In the genomic region with DNA sequence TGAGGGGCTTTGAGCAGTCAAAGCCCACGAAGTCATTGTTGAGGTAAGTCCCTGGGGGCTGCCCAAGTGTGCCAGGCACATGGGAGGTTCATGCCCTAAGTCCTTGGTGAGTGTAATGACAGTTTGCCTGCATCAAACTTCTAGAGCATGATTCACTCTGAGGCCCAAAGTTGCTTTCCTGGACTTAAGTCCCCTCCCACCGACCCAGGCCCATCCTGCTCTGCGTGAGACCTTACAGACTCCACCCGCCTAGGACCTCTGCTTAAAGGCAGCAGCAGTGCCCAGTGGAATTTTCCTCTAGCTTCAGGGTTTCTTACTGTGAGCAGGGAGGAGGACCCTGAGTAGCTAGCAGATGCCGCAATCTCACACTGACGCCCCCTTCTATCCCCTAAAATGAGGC, we compare ENCODE assay signal across 2 cellular contexts.
TF ChIP-seq lines count a peak whose summit lies in the region.

No MANE protein-coding gene starts in this region.

TF ChIP-seq in H1, 55 proteins besides CTCF, POLR2A, EP300 and RAD21:
- TF ChIP-seq ZNF274 (IDR thresholded peaks at IDR 0.05; ENCODE audit: borderline replicate concordance, extremely low read depth, low read length) (no peak), HDAC6 (IDR thresholded peaks at IDR 0.05; ENCODE audit: low read depth, low read length) (no peak), SP1 (IDR thresholded peaks at IDR 0.05; ENCODE audit: low read depth, low read length) (no peak), TEAD4 (IDR thresholded peaks at IDR 0.05; ENCODE audit: low read depth, low read length) (no peak), KDM1A (IDR thresholded peaks at IDR 0.05; ENCODE audit: borderline replicate concordance, low read length) (no peak), SUZ12 (IDR thresholded peaks at IDR 0.05; ENCODE audit: low read length) (no peak), SAP30 (IDR thresholded peaks at IDR 0.05; ENCODE audit: insufficient read depth, insufficient replicate concordance, low read length) (no peak), NRF1 (IDR thresholded peaks at IDR 0.05; ENCODE audit: low read depth, low read length) (no peak), CTBP2 (IDR thresholded peaks at IDR 0.05; ENCODE audit: borderline replicate concordance, insufficient read depth, insufficient read length, low read length) (no peak), SP4 (IDR thresholded peaks at IDR 0.05; ENCODE audit: low read length) (no peak), CHD1 (IDR thresholded peaks at IDR 0.05; ENCODE audit: low read depth, low read length) (no peak), PHF8 (conservative IDR thresholded peaks at IDR 0.05; ENCODE audit: low read depth, low read length) (no peak), SRF (IDR thresholded peaks at IDR 0.05; ENCODE audit: low read depth, low read length) (no peak), BRCA1 (IDR thresholded peaks at IDR 0.05; ENCODE audit: low read depth, low read length) (no peak), RXRA (IDR thresholded peaks at IDR 0.05; ENCODE audit: insufficient read depth, low read depth, low read length) (no peak), HDAC2 (IDR thresholded peaks at IDR 0.05; ENCODE audit: borderline replicate concordance in 1 of 2, low read depth in 2 of 2, low read length in 2 of 2) (no peak)
- TF ChIP-seq, protein P1, sequence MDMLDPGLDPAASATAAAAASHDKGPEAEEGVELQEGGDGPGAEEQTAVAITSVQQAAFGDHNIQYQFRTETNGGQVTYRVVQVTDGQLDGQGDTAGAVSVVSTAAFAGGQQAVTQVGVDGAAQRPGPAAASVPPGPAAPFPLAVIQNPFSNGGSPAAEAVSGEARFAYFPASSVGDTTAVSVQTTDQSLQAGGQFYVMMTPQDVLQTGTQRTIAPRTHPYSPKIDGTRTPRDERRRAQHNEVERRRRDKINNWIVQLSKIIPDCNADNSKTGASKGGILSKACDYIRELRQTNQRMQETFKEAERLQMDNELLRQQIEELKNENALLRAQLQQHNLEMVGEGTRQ (IDR thresholded peaks at IDR 0.05; ENCODE audit: low read length), result no peak
- TF ChIP-seq, protein P2, sequence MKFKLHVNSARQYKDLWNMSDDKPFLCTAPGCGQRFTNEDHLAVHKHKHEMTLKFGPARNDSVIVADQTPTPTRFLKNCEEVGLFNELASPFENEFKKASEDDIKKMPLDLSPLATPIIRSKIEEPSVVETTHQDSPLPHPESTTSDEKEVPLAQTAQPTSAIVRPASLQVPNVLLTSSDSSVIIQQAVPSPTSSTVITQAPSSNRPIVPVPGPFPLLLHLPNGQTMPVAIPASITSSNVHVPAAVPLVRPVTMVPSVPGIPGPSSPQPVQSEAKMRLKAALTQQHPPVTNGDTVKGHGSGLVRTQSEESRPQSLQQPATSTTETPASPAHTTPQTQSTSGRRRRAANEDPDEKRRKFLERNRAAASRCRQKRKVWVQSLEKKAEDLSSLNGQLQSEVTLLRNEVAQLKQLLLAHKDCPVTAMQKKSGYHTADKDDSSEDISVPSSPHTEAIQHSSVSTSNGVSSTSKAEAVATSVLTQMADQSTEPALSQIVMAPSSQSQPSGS (IDR thresholded peaks at IDR 0.05; ENCODE audit: low read length), result no peak

TF ChIP-seq in SK-N-SH, 30 proteins besides CTCF, POLR2A, EP300 and RAD21:
- TF ChIP-seq TCF12 (IDR thresholded peaks at IDR 0.05) (no peak), MEF2A (IDR thresholded peaks at IDR 0.05; ENCODE audit: borderline replicate concordance, low read depth) (no peak), FOXJ3 (CRISPR knock-in tag; IDR thresholded peaks at IDR 0.05) (no peak), FOXM1 (IDR thresholded peaks at IDR 0.05; ENCODE audit: low read depth) (no peak), NRF1 (IDR thresholded peaks at IDR 0.05; ENCODE audit: low read depth, low read length) (no peak), POLR2AphosphoS5 (IDR thresholded peaks at IDR 0.05; ENCODE audit: low read depth, low read length) (no peak), SIN3A (IDR thresholded peaks at IDR 0.05; ENCODE audit: borderline replicate concordance, low read depth, low read length) (no peak), GABPA (IDR thresholded peaks at IDR 0.05; ENCODE audit: low read depth) (no peak), NFIC (IDR thresholded peaks at IDR 0.05; ENCODE audit: borderline replicate concordance) (no peak), GATA2 (CRISPR knock-in tag; IDR thresholded peaks at IDR 0.05) (no peak), JUND (IDR thresholded peaks at IDR 0.05) (no peak)
- TF ChIP-seq, protein P3, sequence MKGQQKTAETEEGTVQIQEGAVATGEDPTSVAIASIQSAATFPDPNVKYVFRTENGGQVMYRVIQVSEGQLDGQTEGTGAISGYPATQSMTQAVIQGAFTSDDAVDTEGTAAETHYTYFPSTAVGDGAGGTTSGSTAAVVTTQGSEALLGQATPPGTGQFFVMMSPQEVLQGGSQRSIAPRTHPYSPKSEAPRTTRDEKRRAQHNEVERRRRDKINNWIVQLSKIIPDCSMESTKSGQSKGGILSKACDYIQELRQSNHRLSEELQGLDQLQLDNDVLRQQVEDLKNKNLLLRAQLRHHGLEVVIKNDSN (IDR thresholded peaks at IDR 0.05; ENCODE audit: borderline replicate concordance, low read depth), result no peak
- TF ChIP-seq, protein P4, sequence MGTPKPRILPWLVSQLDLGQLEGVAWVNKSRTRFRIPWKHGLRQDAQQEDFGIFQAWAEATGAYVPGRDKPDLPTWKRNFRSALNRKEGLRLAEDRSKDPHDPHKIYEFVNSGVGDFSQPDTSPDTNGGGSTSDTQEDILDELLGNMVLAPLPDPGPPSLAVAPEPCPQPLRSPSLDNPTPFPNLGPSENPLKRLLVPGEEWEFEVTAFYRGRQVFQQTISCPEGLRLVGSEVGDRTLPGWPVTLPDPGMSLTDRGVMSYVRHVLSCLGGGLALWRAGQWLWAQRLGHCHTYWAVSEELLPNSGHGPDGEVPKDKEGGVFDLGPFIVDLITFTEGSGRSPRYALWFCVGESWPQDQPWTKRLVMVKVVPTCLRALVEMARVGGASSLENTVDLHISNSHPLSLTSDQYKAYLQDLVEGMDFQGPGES (IDR thresholded peaks at IDR 0.05; ENCODE audit: low read depth, low read length), result no peak
- TF ChIP-seq, protein P5, sequence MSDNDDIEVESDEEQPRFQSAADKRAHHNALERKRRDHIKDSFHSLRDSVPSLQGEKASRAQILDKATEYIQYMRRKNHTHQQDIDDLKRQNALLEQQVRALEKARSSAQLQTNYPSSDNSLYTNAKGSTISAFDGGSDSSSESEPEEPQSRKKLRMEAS (IDR thresholded peaks at IDR 0.05; ENCODE audit: low read depth), result no peak
- TF ChIP-seq, protein P6, sequence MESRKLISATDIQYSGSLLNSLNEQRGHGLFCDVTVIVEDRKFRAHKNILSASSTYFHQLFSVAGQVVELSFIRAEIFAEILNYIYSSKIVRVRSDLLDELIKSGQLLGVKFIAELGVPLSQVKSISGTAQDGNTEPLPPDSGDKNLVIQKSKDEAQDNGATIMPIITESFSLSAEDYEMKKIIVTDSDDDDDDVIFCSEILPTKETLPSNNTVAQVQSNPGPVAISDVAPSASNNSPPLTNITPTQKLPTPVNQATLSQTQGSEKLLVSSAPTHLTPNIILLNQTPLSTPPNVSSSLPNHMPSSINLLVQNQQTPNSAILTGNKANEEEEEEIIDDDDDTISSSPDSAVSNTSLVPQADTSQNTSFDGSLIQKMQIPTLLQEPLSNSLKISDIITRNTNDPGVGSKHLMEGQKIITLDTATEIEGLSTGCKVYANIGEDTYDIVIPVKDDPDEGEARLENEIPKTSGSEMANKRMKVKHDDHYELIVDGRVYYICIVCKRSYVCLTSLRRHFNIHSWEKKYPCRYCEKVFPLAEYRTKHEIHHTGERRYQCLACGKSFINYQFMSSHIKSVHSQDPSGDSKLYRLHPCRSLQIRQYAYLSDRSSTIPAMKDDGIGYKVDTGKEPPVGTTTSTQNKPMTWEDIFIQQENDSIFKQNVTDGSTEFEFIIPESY (IDR thresholded peaks at IDR 0.05; ENCODE audit: borderline replicate concordance, low read depth), result no peak
- TF ChIP-seq, protein P7, sequence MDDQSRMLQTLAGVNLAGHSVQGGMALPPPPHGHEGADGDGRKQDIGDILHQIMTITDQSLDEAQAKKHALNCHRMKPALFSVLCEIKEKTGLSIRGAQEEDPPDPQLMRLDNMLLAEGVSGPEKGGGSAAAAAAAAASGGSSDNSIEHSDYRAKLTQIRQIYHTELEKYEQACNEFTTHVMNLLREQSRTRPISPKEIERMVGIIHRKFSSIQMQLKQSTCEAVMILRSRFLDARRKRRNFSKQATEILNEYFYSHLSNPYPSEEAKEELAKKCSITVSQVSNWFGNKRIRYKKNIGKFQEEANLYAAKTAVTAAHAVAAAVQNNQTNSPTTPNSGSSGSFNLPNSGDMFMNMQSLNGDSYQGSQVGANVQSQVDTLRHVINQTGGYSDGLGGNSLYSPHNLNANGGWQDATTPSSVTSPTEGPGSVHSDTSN (IDR thresholded peaks at IDR 0.05), result no peak
